In the genomic region with DNA sequence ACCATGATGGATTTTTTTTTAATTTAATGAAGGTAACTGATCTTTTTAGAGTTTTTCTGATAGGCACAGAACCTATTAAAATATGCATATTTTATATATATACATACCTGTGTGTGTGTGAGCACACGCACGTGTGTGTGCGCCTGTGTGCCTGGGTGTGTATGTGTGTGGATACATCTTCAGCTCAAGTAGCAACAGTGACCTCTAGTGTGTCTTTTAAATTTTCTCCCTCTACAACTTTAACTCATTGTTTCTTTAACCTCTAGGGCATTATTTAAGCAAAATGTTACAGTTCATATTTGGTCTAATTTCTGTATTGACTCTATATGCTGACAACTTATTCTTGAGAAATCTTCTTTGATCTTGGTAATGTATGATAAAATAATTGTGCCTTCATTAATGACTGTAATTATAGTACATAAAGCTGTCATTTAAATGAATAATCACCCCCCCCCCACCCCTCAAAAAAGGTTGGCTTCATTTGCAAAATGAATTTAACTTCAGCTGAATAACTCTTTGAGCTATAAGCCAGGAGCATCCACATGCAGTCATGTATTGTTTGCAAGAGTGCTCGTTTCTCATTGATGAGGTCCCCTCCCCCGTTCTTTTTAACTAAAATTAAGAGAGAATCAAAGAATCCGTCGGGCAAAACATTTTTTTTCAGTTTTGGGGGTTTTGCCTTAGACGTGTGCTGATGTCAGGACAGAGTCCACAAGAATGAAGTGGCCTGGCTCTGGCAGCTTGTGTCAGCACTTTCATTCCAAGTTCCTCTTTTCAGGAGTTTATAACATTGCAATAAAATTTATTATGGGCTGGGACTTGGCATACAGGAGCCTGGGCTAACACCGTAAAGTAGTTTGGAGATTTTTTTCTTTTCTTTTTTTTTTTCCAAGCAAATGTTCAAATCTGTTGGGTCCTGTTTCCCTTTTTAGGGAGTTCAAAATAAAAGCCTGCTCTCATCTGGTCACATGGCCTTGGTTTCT, we compare ENCODE assay signal across 8 cellular contexts.
DNase-seq lines count a peak whose midpoint lies in the region; ATAC-seq and TF ChIP-seq lines count a peak whose summit lies in the region.

No MANE protein-coding gene starts in this region.

- H3K36me3 ChIP-seq in left ventricle myocardium inferior (no peaks in the 10 kb centered on the region), upper lobe of right lung (no peaks in the 10 kb centered on the region)

- H3K9me3 ChIP-seq in left ventricle myocardium inferior (replicated peaks) (no peaks in the 10 kb centered on the region), upper lobe of right lung (no peaks in the 10 kb centered on the region)

- no peak overlapping the region for H3K4me3 ChIP-seq in left ventricle myocardium inferior
- no peak overlapping the region for H3K4me3 ChIP-seq in upper lobe of right lung

- peak; percentile 50 for TF ChIP-seq CTCF in LNCAP (IDR thresholded peaks at IDR 0.05)
- TF ChIP-seq CTCF in left ventricle myocardium inferior (IDR thresholded peaks at IDR 0.05; ENCODE audit: borderline replicate concordance) = peak; percentile 60
- TF ChIP-seq CTCF in upper lobe of right lung (IDR thresholded peaks at IDR 0.05) = peak; percentile 43

- peak; percentile 66 for DNase-seq in DMS53 (lab: John Stamatoyannopoulos, UW)
- DNase-seq in SW480 (ENCODE audit: low spot score) = peak; percentile 80
- DNase-seq in left ventricle myocardium inferior = no peak
- no peak for DNase-seq in upper lobe of right lung
- DNase-seq in UCSD-AML1 (lab: John Stamatoyannopoulos, UW; ENCODE audit: unreplicated experiment) = no peak
- DNase-seq in NCI-H524 treated with DMSO at 0.1 percent for 48 hours (lab: John Stamatoyannopoulos, UW) = no peak

- intact Hi-C loops in left ventricle myocardium inferior (cut with micrococcal nuclease) (no loop called here), upper lobe of right lung (cut with DNase I) (no loop called here)

- ATAC-seq in upper lobe of right lung (peak; percentile 72), HG03457 (IDR thresholded peaks at IDR 0.05; ENCODE audit: unreplicated experiment) (no peak)

- H3K27ac ChIP-seq in left ventricle myocardium inferior (replicated peaks) = no peak overlapping the region
- no peak overlapping the region for H3K27ac ChIP-seq in upper lobe of right lung

- no peaks in the 10 kb centered on the region for H3K27me3 ChIP-seq in left ventricle myocardium inferior (ENCODE audit: low read depth)
- H3K27me3 ChIP-seq in upper lobe of right lung = no peaks in the 10 kb centered on the region

- no peaks in the 10 kb centered on the region for H3K4me1 ChIP-seq in left ventricle myocardium inferior
- H3K4me1 ChIP-seq in upper lobe of right lung = peaks cover 4% of the 10 kb centered on the region

Comparison
In these comparisons a context has a peak if more than half of its experiments do, and no peak if none do; other contexts are left out.
1. DNase-seq: peak in DMS53 (single experiment) and SW480 (single experiment); none in left ventricle myocardium inferior (single experiment), upper lobe of right lung (single experiment), UCSD-AML1 (single experiment) and NCI-H524 treated with DMSO at 0.1 percent for 48 hours (single experiment).
2. Peak in every context shown above with its lines, with median percentiles within 50 percentile points of each other: CTCF ChIP-seq.